21 cellular contexts compared by ENCODE assay signal in the genomic region with DNA sequence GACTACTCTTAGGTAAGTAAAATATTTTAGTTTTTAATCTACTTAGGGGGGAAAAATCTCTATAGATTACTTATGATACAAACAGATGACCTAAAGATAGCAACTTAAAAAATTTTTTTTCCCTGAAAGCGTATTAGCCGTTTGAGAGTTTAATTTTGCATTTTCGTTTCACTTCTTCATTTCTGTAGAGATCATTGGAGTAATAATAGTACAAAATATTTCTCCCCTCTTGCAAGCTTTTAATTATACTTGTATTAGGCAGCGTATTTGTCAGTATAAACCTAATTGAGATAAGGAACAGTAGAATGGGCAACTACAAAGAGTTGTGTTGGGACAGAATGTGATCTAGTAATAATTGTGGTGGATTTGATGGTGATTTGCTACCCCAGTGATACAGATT.
DNase-seq lines count a peak whose midpoint lies in the region; ATAC-seq, FAIRE-seq and TF ChIP-seq lines count a peak whose summit lies in the region.
"Had no signal": no experiment of that assay in that cellular context is flagged by ENCODE, and none has a peak within 500 bp of the region (broad histone marks: within the 10 kb centered on the region; RNA-seq: fewer than 3 reads in every experiment).

No MANE protein-coding gene starts in this region.

- no peak for DNase-seq in coronary artery (ENCODE audit: low spot score)
- DNase-seq in epidermal melanocyte (ENCODE audit: insufficient read length, low spot score) = no peak
- DNase-seq in NCI-H526 (lab: John Stamatoyannopoulos, UW) = no peak
- DNase-seq in RCC 7860 (ENCODE audit: low spot score) = no peak
- DNase-seq: activated CD4-positive, alpha-beta T cell treated with anti-CD3 and anti-CD28 coated beads for 4 hours; activated CD8-positive, alpha-beta memory T cell treated with anti-CD3 and anti-CD28 coated beads, Interleukin-2, amount 50 U/mL, for 4 hours; activated effector memory CD4-positive, alpha-beta T cell treated with Interleukin-2 at 50 U/mL for 16 hours; HCEC 1CT; heart right ventricle; NCI-H1436 treated with DMSO at 0.1 percent for 48 hours; NCI-H2171 treated with DMSO at 0.1 percent for 48 hours; NCI-H82; pancreas; Peyer's patch; stimulated activated CD4-positive, alpha-beta T cell treated with anti-CD3 and anti-CD28 coated beads, Interleukin-4, amount 100 ng/mL, for 1 hour; substantia nigra had no signal

- no peak for TF ChIP-seq CTCF in coronary artery (IDR thresholded peaks at IDR 0.05)

- peak overlapping the region; percentile 15 for H3K4me3 ChIP-seq in coronary artery
- H3K4me3 ChIP-seq: cardiac muscle cell, pancreas, Peyer's patch had no signal

- FAIRE-seq in RCC 7860 (lab: Jason Lieb, UNC) = no peak
- FAIRE-seq: islet of Langerhans had no signal

- ATAC-seq in GM18861 (IDR thresholded peaks at IDR 0.05; ENCODE audit: unreplicated experiment) = peak; percentile 30
- peak; percentile 39 for ATAC-seq in HG03432 (IDR thresholded peaks at IDR 0.05; ENCODE audit: unreplicated experiment)
- no peak for ATAC-seq in HG03442 (IDR thresholded peaks at IDR 0.05; ENCODE audit: unreplicated experiment)
- ATAC-seq: heart right ventricle, pancreas had no signal

- H3K27ac ChIP-seq in coronary artery = no peak overlapping the region
- H3K27ac ChIP-seq: cardiac muscle cell, heart right ventricle, pancreas had no signal
